In genomic region chr6:83518946-83519489, GRCh38 we compare ENCODE assay signal across 12 cellular contexts. TPM values are rescaled to one million over a fixed set of nuclear protein-coding genes. Genes with fewer than 3 reads are reported as not detected.
DNase-seq lines count a peak whose midpoint lies in the region; ATAC-seq, FAIRE-seq and TF ChIP-seq lines count a peak whose summit lies in the region.
"Had no signal": no experiment of that assay in that cellular context is flagged by ENCODE, and none has a peak within 500 bp of the region (broad histone marks: within the 10 kb centered on the region; RNA-seq: fewer than 3 reads in every experiment).

No MANE protein-coding gene starts in this region.

- peaks cover 4 to 11% of the 10 kb centered on the region in 2 donors for H3K4me1 ChIP-seq in gastrocnemius medialis

- no peak for DNase-seq in GM12865 (ENCODE audit: low read depth)
- DNase-seq in M059J (ENCODE audit: low read depth) = peak; percentile 16
- DNase-seq in chondrocyte (ENCODE audit: low spot score) = no peak
- no peak for DNase-seq in gastrocnemius medialis
- DNase-seq in frontal cortex (ENCODE audit: low spot score in 2 of 2) = no peak
- no peak for DNase-seq in retina
- DNase-seq: activated CD4-positive, alpha-beta memory T cell treated with anti-CD3 and anti-CD28 coated beads for 36 hours; heart left ventricle had no signal

- no peak for TF ChIP-seq POLR2A in gastrocnemius medialis (IDR thresholded peaks at IDR 0.05)

- peak; percentile 43 to 52 for ATAC-seq in gastrocnemius medialis
- ATAC-seq in GM21529 (IDR thresholded peaks at IDR 0.05; ENCODE audit: unreplicated experiment) = no peak
- ATAC-seq: heart left ventricle; HepG2; natural killer cell treated with Interleukin-12 subunit alpha and Interleukin-12 subunit beta and Interleukin-15 and Interleukin-18, amount 100 ng/mL, for 72 hours had no signal

- peaks cover 36% of the 10 kb centered on the region for H3K4me1 Mint-ChIP-seq in chondrocyte (ENCODE audit: low read depth)

- in situ Hi-C loops in gastrocnemius medialis (cut with MboI; ENCODE audit: low sequenced_read_pairs in 4 of 4) = loop anchor here (5.0 to 25.0 kb wide), 5 partner anchors 102 to 457 kb away; partner anchors contain the start of genes DOP1A (in 1 of the 4) and UBE3D (in 1 of the 4)

- H3K27me3 ChIP-seq in gastrocnemius medialis = no peaks in the 10 kb centered on the region

- H3K27ac Mint-ChIP-seq in chondrocyte (ENCODE audit: unreplicated experiment) = peak overlapping the region; percentile 33
- H3K27ac Mint-ChIP-seq: activated CD4-positive, alpha-beta memory T cell treated with anti-CD3 and anti-CD28 coated beads for 36 hours; brain; natural killer cell treated with Interleukin-12 subunit alpha and Interleukin-12 subunit beta and Interleukin-15 and Interleukin-18, amount 100 ng/mL, for 72 hours had no signal

- no peaks in the 10 kb centered on the region for H3K9me3 ChIP-seq in gastrocnemius medialis
- H3K9me3 ChIP-seq: heart left ventricle had no signal

- no peak overlapping the region for H3K4me3 Mint-ChIP-seq in chondrocyte (ENCODE audit: unreplicated experiment)
- H3K4me3 Mint-ChIP-seq: activated CD4-positive, alpha-beta memory T cell treated with anti-CD3 and anti-CD28 coated beads for 36 hours; brain; natural killer cell treated with Interleukin-12 subunit alpha and Interleukin-12 subunit beta and Interleukin-15 and Interleukin-18, amount 100 ng/mL, for 72 hours had no signal

- no peak for FAIRE-seq in frontal cortex (lab: Jason Lieb, UNC)
- FAIRE-seq: HepG2 had no signal

- H3K36me3 ChIP-seq in gastrocnemius medialis = no peaks in the 10 kb centered on the region
- H3K36me3 ChIP-seq: heart left ventricle had no signal

- no peaks in the 10 kb centered on the region for H3K27me3 Mint-ChIP-seq in chondrocyte (ENCODE audit: low read depth)
- H3K27me3 Mint-ChIP-seq: brain had no signal

- intact Hi-C loops in gastrocnemius medialis (cut with DNase I; ENCODE audit: low total_unique reads) = loop anchor here (5.0 kb wide), 2 partner anchors 87 to 452 kb away; partner anchors contain the start of genes DOP1A, ME1 and UBE3D

- H3K4me3 ChIP-seq in GM12865 (ENCODE audit: low read depth, low read length) (no peak overlapping the region), gastrocnemius medialis (no peak overlapping the region)
- H3K4me3 ChIP-seq: heart left ventricle had no signal

- no peak overlapping the region for H3K27ac ChIP-seq in gastrocnemius medialis
- H3K27ac ChIP-seq: heart left ventricle had no signal

- H3K36me3 Mint-ChIP-seq in chondrocyte (ENCODE audit: low read depth) = peaks cover 20% of the 10 kb centered on the region
- H3K36me3 Mint-ChIP-seq: activated CD4-positive, alpha-beta memory T cell treated with anti-CD3 and anti-CD28 coated beads for 36 hours; brain; natural killer cell treated with Interleukin-12 subunit alpha and Interleukin-12 subunit beta and Interleukin-15 and Interleukin-18, amount 100 ng/mL, for 72 hours had no signal

- H3K9me3 Mint-ChIP-seq in chondrocyte (ENCODE audit: low read depth) = no peaks in the 10 kb centered on the region
- H3K9me3 Mint-ChIP-seq: activated CD4-positive, alpha-beta memory T cell treated with anti-CD3 and anti-CD28 coated beads for 36 hours; brain; natural killer cell treated with Interleukin-12 subunit alpha and Interleukin-12 subunit beta and Interleukin-15 and Interleukin-18, amount 100 ng/mL, for 72 hours had no signal

- peak; percentile 5 for TF ChIP-seq CTCF in GM12865 (IDR thresholded peaks at IDR 0.05; ENCODE audit: insufficient read depth, low read depth, low read length, missing control alignments)
- TF ChIP-seq CTCF in chondrocyte (IDR thresholded peaks at IDR 0.05) = peak; percentile 72
- no peak for TF ChIP-seq CTCF in gastrocnemius medialis (IDR thresholded peaks at IDR 0.05 in 4 of 5, conservative IDR thresholded peaks at IDR 0.05 in 1 of 5)

RNA-seq across cellular contexts. Expression of gene PRSS35, which starts 6.7 kb away (rescaled TPM):
- 0.25 and 0.49 TPM in 2 replicates for total RNA-seq in M059J (2014; rRNA removed; shearing (Covaris generic))
- total RNA-seq in chondrocyte (61.6 to 200 TPM (median 197 TPM) in 3 replicates), gastrocnemius medialis (under 1 TPM in 1 of 4 donors, not detected in 3; 0.36 TPM), frontal cortex (2.0 TPM)
- total RNA-seq: activated CD4-positive, alpha-beta memory T cell treated with anti-CD3 and anti-CD28 coated beads for 36 hours; HepG2; natural killer cell treated with Interleukin-12 subunit alpha and Interleukin-12 subunit beta and Interleukin-15 and Interleukin-18, amount 100 ng/mL, for 72 hours had no signal

Comparison
In these comparisons a context has a peak if more than half of its experiments do, and no peak if none do; other contexts are left out.
1. CTCF ChIP-seq: peak in GM12865 (single experiment) and chondrocyte (single experiment); none in gastrocnemius medialis (0 of 5).
2. RNA of gene PRSS35, which starts 6.7 kb away (total RNA-seq): 61.6 to 200 TPM in chondrocyte; 2.0 TPM in frontal cortex (single experiment), 0.25 to 0.49 TPM in M059J and 0.36 TPM in gastrocnemius medialis; every median in the first group is over 10 times any median in the second.